Comparison of ENCODE assay signal across 20 cellular contexts in the genomic region with DNA sequence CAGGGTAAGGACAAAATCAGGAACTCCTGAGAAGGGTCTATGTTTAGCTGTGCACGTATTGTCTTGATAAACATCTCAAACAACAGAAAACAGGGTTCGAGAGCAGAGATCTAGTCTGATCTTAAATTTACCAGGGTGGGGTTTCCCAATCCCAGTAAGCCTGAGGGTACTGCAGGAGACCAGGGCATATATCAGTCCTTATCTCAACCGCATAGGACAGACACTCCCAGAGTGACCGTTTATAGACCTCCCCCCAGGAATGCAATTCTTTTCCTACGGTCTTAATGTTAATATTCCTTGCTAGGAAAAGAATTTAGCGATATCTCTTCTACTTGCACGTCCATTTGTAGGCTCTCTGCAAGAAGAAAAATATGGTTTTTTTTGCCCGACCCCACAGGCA. TPM values are rescaled to one million over a fixed set of nuclear protein-coding genes. Genes with fewer than 3 reads are reported as not detected.
A peak's percentile ranks its signal among the peaks of the same experiment; 100 is the strongest.
DNase-seq lines count a peak whose midpoint lies in the region; TF ChIP-seq lines count a peak whose summit lies in the region.
"Had no signal": no experiment of that assay in that cellular context is flagged by ENCODE, and none has a peak within 500 bp of the region (broad histone marks: within the 10 kb centered on the region; RNA-seq: fewer than 3 reads in every experiment).

No MANE protein-coding gene starts in this region.

- H3K4me1 ChIP-seq in adipocyte (ENCODE audit: control insufficient read depth, insufficient read depth, low read length) (no peaks in the 10 kb centered on the region), endodermal cell (ENCODE audit: control insufficient read depth, insufficient read depth, low read length) (no peaks in the 10 kb centered on the region)
- H3K4me1 ChIP-seq: BLaER1, Caco-2 had no signal

- DNase-seq in DMS53 (lab: John Stamatoyannopoulos, UW): peak; percentile 31
- no peak for DNase-seq in DMS53 treated with DMSO at 0.1 percent for 48 hours (lab: John Stamatoyannopoulos, UW; ENCODE audit: unreplicated experiment)
- no peak for DNase-seq in adipocyte (ENCODE audit: low read depth)
- DNase-seq in endodermal cell: no peak
- no peak for DNase-seq in NCI-H1105 (lab: John Stamatoyannopoulos, UW)
- DNase-seq in activated T-helper 1 cell treated with anti-CD3 and anti-CD28 coated beads, Interleukin-12 subunit alpha, Interleukin-12 subunit beta, Interleukin-2, Interleukin-4 antibody, amounts not matched to agents 30 ng/mL and 10 ng/mL and 1 ng/mL, durations not matched to agents 14 hours and 24 hours and 36 hours (ENCODE audit: low spot score): no peak
- DNase-seq in cerebellar nuclear complex (lab: John Stamatoyannopoulos, UW): no peak
- DNase-seq: Caco-2; CD4-positive, CD25-positive, alpha-beta regulatory T cell; CD8-positive, alpha-beta T cell; DMS153; DMS79 treated with DMSO at 0.1 percent for 48 hours; GF-D8; H7; HFFc6 had no signal

- peaks cover 56% of the 10 kb centered on the region for H3K9me3 Mint-ChIP-seq in endodermal cell
- peaks cover 28% of the 10 kb centered on the region for H3K9me3 Mint-ChIP-seq in activated T-helper 1 cell treated with anti-CD3 and anti-CD28 coated beads, Interleukin-12 subunit alpha, Interleukin-12 subunit beta, Interleukin-2, Interleukin-4 antibody, amounts not matched to agents 30 ng/mL and 10 ng/mL and 1 ng/mL, durations not matched to agents 14 hours and 24 hours and 36 hours

- H3K36me3 ChIP-seq in adipocyte (ENCODE audit: control insufficient read depth, insufficient read depth, low read length, severe bottlenecking) (no peaks in the 10 kb centered on the region), endodermal cell (ENCODE audit: control insufficient read depth, insufficient read depth, low read length) (no peaks in the 10 kb centered on the region)
- H3K36me3 ChIP-seq: BLaER1 had no signal

- H3K27ac Mint-ChIP-seq in endodermal cell: no peak overlapping the region
- H3K27ac Mint-ChIP-seq in activated T-helper 1 cell treated with anti-CD3 and anti-CD28 coated beads, Interleukin-12 subunit alpha, Interleukin-12 subunit beta, Interleukin-2, Interleukin-4 antibody, amounts not matched to agents 30 ng/mL and 10 ng/mL and 1 ng/mL, durations not matched to agents 14 hours and 24 hours and 36 hours: no peak overlapping the region
- H3K27ac Mint-ChIP-seq: B cell; CD4-positive, CD25-positive, alpha-beta regulatory T cell; CD8-positive, alpha-beta T cell; HFFc6 had no signal

- peaks cover 42% of the 10 kb centered on the region for H3K9me3 ChIP-seq in adipocyte (ENCODE audit: control insufficient read depth, low read length)
- H3K9me3 ChIP-seq in endodermal cell (ENCODE audit: control insufficient read depth, low read length): peaks cover 48% of the 10 kb centered on the region

- WGBS in endodermal cell (ENCODE audit: insufficient coverage in 1 of 2, insufficient read length in 1 of 2), 2 experiments: 93 to 98% methylated on average over 7 to 8 of the region's 8 CpGs

- TF ChIP-seq CTCF in endodermal cell (conservative IDR thresholded peaks at IDR 0.05): no peak

- H3K27me3 ChIP-seq in adipocyte (replicated peaks; ENCODE audit: control insufficient read depth, insufficient read depth, low read length) (peaks cover 3% of the 10 kb centered on the region), endodermal cell (ENCODE audit: control insufficient read depth, insufficient read depth, low read length, poor library complexity, severe bottlenecking) (no peaks in the 10 kb centered on the region)
- H3K27me3 ChIP-seq: BLaER1 had no signal

- H3K27me3 Mint-ChIP-seq in endodermal cell (ENCODE audit: insufficient read depth): no peaks in the 10 kb centered on the region
- no peaks in the 10 kb centered on the region for H3K27me3 Mint-ChIP-seq in activated T-helper 1 cell treated with anti-CD3 and anti-CD28 coated beads, Interleukin-12 subunit alpha, Interleukin-12 subunit beta, Interleukin-2, Interleukin-4 antibody, amounts not matched to agents 30 ng/mL and 10 ng/mL and 1 ng/mL, durations not matched to agents 14 hours and 24 hours and 36 hours (ENCODE audit: insufficient read depth)

- H3K4me3 Mint-ChIP-seq in endodermal cell: no peak overlapping the region
- H3K4me3 Mint-ChIP-seq in activated T-helper 1 cell treated with anti-CD3 and anti-CD28 coated beads, Interleukin-12 subunit alpha, Interleukin-12 subunit beta, Interleukin-2, Interleukin-4 antibody, amounts not matched to agents 30 ng/mL and 10 ng/mL and 1 ng/mL, durations not matched to agents 14 hours and 24 hours and 36 hours: no peak overlapping the region
- H3K4me3 Mint-ChIP-seq: B cell; CD4-positive, CD25-positive, alpha-beta regulatory T cell; CD8-positive, alpha-beta T cell; HFFc6 had no signal

- no peak overlapping the region for H3K9ac ChIP-seq in adipocyte (ENCODE audit: low read length)
- no peak overlapping the region for H3K9ac ChIP-seq in endodermal cell (ENCODE audit: extremely low read depth, low read length, poor library complexity, severe bottlenecking)
- H3K9ac ChIP-seq: BLaER1, GM23248 had no signal

- no peaks in the 10 kb centered on the region for H3K36me3 Mint-ChIP-seq in endodermal cell (ENCODE audit: low read depth)
- no peaks in the 10 kb centered on the region for H3K36me3 Mint-ChIP-seq in activated T-helper 1 cell treated with anti-CD3 and anti-CD28 coated beads, Interleukin-12 subunit alpha, Interleukin-12 subunit beta, Interleukin-2, Interleukin-4 antibody, amounts not matched to agents 30 ng/mL and 10 ng/mL and 1 ng/mL, durations not matched to agents 14 hours and 24 hours and 36 hours (ENCODE audit: low read depth)
- H3K36me3 Mint-ChIP-seq: CD4-positive, CD25-positive, alpha-beta regulatory T cell; CD8-positive, alpha-beta T cell had no signal

- no peaks in the 10 kb centered on the region for H3K4me1 Mint-ChIP-seq in endodermal cell
- no peaks in the 10 kb centered on the region for H3K4me1 Mint-ChIP-seq in activated T-helper 1 cell treated with anti-CD3 and anti-CD28 coated beads, Interleukin-12 subunit alpha, Interleukin-12 subunit beta, Interleukin-2, Interleukin-4 antibody, amounts not matched to agents 30 ng/mL and 10 ng/mL and 1 ng/mL, durations not matched to agents 14 hours and 24 hours and 36 hours (ENCODE audit: low read depth)
- H3K4me1 Mint-ChIP-seq: B cell; CD4-positive, CD25-positive, alpha-beta regulatory T cell had no signal

- intact Hi-C loops in activated T-helper 1 cell treated with anti-CD3 and anti-CD28 coated beads, Interleukin-12 subunit alpha, Interleukin-12 subunit beta, Interleukin-2, Interleukin-4 antibody, amounts not matched to agents 30 ng/mL and 10 ng/mL and 1 ng/mL, durations not matched to agents 14 hours and 24 hours and 36 hours (cut with micrococcal nuclease): no loop called here

- no peak overlapping the region for H3K27ac ChIP-seq in endodermal cell (ENCODE audit: low read depth, low read length)
- H3K27ac ChIP-seq: 22Rv1, BLaER1, C4-2B, GM23248 had no signal

- H3K4me3 ChIP-seq in adipocyte (ENCODE audit: low read length) (peak overlapping the region; percentile 2), endodermal cell (ENCODE audit: low read length) (peak overlapping the region; percentile 7)
- H3K4me3 ChIP-seq: BLaER1, GM23248 had no signal

RNA-seq across cellular contexts. Expression of a gene that starts 35.5 kb away (rescaled TPM):
- total RNA-seq in endodermal cell: 100 to 1,000 TPM in 1 of 2 donors, 10 to 100 TPM in 1; 84.3 to 155 TPM
- 2,565 TPM for polyA plus RNA-seq in endodermal cell (2013, experiment 1 of 2)
- polyA plus RNA-seq in endodermal cell (2013, experiment 2 of 2): 2,676 TPM
- total RNA-seq in activated T-helper 1 cell treated with anti-CD3 and anti-CD28 coated beads, Interleukin-12 subunit alpha, Interleukin-12 subunit beta, Interleukin-2, Interleukin-4 antibody, amounts not matched to agents 30 ng/mL and 10 ng/mL and 1 ng/mL, durations not matched to agents 14 hours and 24 hours and 36 hours: 192 and 193 TPM in 2 replicates
